ENCODE assay signal across 1 cellular context in genomic region chr10:5710854-5711253, GRCh38.
TF ChIP-seq lines count a peak whose summit lies in the region.

No MANE protein-coding gene starts in this region.

TF ChIP-seq in HepG2, 621 proteins besides CTCF, POLR2A, EP300 and RAD21:
- TF ChIP-seq SMC3 (IDR thresholded peaks at IDR 0.05; ENCODE audit: low read length) = no peak
- no peak for TF ChIP-seq ZNF326 (CRISPR knock-in tag; IDR thresholded peaks at IDR 0.05; ENCODE audit: borderline replicate concordance)
